In genomic region chr2:229431331-229431954, GRCh38 we compare ENCODE assay signal across 8 cellular contexts.
DNase-seq lines count a peak whose midpoint lies in the region; ATAC-seq and TF ChIP-seq lines count a peak whose summit lies in the region.

No MANE protein-coding gene starts in this region.

- H3K9ac ChIP-seq in SK-N-MC (ENCODE audit: insufficient read length), result no peak overlapping the region

- H3K27ac ChIP-seq in SK-N-MC, result no peak overlapping the region

- no peaks in the 10 kb centered on the region for H3K36me3 ChIP-seq in BE2C
- H3K36me3 ChIP-seq in SK-N-MC (ENCODE audit: insufficient read depth, low read length), result no peaks in the 10 kb centered on the region

- peak; percentile 55 for ATAC-seq in HG03354 (IDR thresholded peaks at IDR 0.05; ENCODE audit: poor library complexity, severe bottlenecking, unreplicated experiment)
- no peak for ATAC-seq in GM21447 (IDR thresholded peaks at IDR 0.05; ENCODE audit: unreplicated experiment)
- no peak for ATAC-seq in HG02938 (IDR thresholded peaks at IDR 0.05; ENCODE audit: unreplicated experiment)

- H3K9me3 ChIP-seq in BE2C (no peaks in the 10 kb centered on the region), SK-N-MC (ENCODE audit: low read depth, low read length) (no peaks in the 10 kb centered on the region)

- no peak overlapping the region for H3K4me3 ChIP-seq in BE2C (ENCODE audit: low read depth, low read length)
- no peak overlapping the region for H3K4me3 ChIP-seq in SK-N-MC

- TF ChIP-seq CTCF in BE2C (IDR thresholded peaks at IDR 0.05; ENCODE audit: low read depth, low read length), result peak; percentile 25; the same call in 1 of the 2 replicates

- H3K4me1 ChIP-seq in BE2C, result no peaks in the 10 kb centered on the region

- DNase-seq in BE2C (no peak), SK-N-MC (ENCODE audit: low read depth, low spot score) (peak; percentile 55), globus pallidus (ENCODE audit: low spot score) (peak; percentile 73), stromal cell of bone marrow (ENCODE audit: low read depth) (peak; percentile 51), NCI-H2227 treated with DMSO at 0.1 percent for 48 hours (lab: John Stamatoyannopoulos, UW) (no peak)

- H3K27me3 ChIP-seq in BE2C, result no peaks in the 10 kb centered on the region

Comparison
In these comparisons a context has a peak if more than half of its experiments do, and no peak if none do; other contexts are left out.
1. DNase-seq: peak in SK-N-MC (single experiment), globus pallidus (single experiment) and stromal cell of bone marrow (single experiment); none in BE2C (single experiment) and NCI-H2227 treated with DMSO at 0.1 percent for 48 hours (single experiment).